Comparison of ENCODE assay signal across 9 cellular contexts in the genomic region with DNA sequence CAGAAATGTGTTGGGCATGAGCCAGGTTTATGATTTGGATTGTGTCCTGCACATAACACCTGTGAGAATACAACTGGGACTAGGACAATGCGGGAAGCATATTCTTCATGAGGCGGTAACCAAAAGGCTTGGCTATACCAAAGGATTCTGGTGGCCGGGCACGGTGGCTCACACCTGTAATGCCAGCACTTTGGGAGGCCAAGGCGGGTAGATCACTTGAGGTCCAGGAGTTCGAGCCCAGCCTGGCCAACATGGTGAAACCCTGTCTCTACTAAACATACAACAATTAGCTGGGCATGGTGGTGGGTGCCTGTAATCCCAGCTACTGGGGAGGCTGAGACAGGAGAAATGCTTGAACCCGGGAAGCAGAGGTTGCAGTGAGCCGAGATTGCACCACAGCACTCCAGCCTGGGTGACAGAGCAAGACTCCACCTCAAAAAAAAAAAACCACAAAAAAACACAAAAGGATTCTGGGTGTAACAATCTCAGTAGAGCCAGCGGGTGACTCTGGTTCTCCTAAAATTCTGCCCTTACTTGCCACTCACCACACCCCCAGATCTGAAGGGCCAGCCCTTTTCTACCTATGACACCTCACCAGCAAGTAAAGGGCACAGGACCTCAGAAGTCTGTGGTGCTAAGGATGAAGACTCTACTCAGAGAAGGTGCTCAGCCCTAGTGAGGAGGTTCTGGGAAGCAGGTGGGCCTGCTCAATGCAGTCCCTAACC. TPM values are rescaled to one million over a fixed set of nuclear protein-coding genes. Genes with fewer than 3 reads are reported as not detected.
A peak's percentile ranks its signal among the peaks of the same experiment; 100 is the strongest.
DNase-seq lines count a peak whose midpoint lies in the region; ATAC-seq, FAIRE-seq and TF ChIP-seq lines count a peak whose summit lies in the region.
"Not testable (repeated sequence)": the region's sequence is repeated elsewhere in the genome, so short reads cannot be mapped to it uniquely, and the experiment has no call there.
"Had no signal": no experiment of that assay in that cellular context is flagged by ENCODE, and none has a peak within 500 bp of the region (broad histone marks: within the 10 kb centered on the region; RNA-seq: fewer than 3 reads in every experiment).

No MANE protein-coding gene starts in this region.

- ATAC-seq in HCT116, gastrocnemius medialis: not testable (repeated sequence)

- not testable (repeated sequence) for H2AFZ ChIP-seq in HCT116 (ENCODE audit: low read depth, low read length, poor library complexity, severe bottlenecking); keratinocyte (ENCODE audit: control insufficient read depth, low read length)
- H2AFZ ChIP-seq in mammary epithelial cell (ENCODE audit: low read depth, low read length) = peak overlapping the region; percentile 1

- H3K9me1 ChIP-seq in keratinocyte (ENCODE audit: control insufficient read depth, extremely low read depth, insufficient read depth, low read length) = not testable (repeated sequence)

- not testable (repeated sequence) for H3K27ac ChIP-seq in HCT116 (ENCODE audit: low read depth, low read length); mammary epithelial cell (ENCODE audit: insufficient read depth, low read depth, low read length)
- H3K27ac ChIP-seq in RWPE1 (peak overlapping the region; percentile 82), esophagus (ENCODE audit: low read depth in 2 of 2, low read length in 1 of 2) (peak overlapping the region; percentile 86 to 88), keratinocyte (ENCODE audit: control insufficient read depth, insufficient read depth, low read length) (peak overlapping the region; percentile 90), gastrocnemius medialis (peak overlapping the region in 3 of 4 donors; percentile 2 to 93 (median 79)), vagina (peak overlapping the region; percentile 46)

- H3K4me3 ChIP-seq in HCT116 (replicated peaks in 1 of 2; ENCODE audit: low read depth in 1 of 2, low read length in 2 of 2); mammary epithelial cell (replicated peaks in 1 of 3; ENCODE audit: insufficient read depth in 1 of 3, low read depth in 2 of 3, low read length in 3 of 3); esophagus (ENCODE audit: low read depth in 1 of 2, low read length in 2 of 2); keratinocyte (ENCODE audit: control insufficient read depth in 2 of 3, extremely low read depth in 1 of 3, insufficient read depth in 2 of 3, low read depth in 1 of 3, low read length in 3 of 3); gastrocnemius medialis; vagina: not testable (repeated sequence)

- POLR2A ChIA-PET in HCT116 (lab: Charles Lee); RWPE1 (lab: Yijun Ruan, JAX; ENCODE audit: low non-redundant PET): not testable (repeated sequence)

- RAD21 ChIA-PET in HCT116 (lab: Charles Lee; ENCODE audit: low non-redundant PET in 1 of 2, low total read pairs in 2 of 2, uncharacterized antibody in 2 of 2, unreplicated experiment in 2 of 2) = not testable (repeated sequence)

- DNase-seq in HCT116 (ENCODE audit: low read depth, low spot score); RWPE1 (ENCODE audit: low spot score); mammary epithelial cell; keratinocyte (ENCODE audit: low read depth, low spot score); gastrocnemius medialis; vagina (ENCODE audit: extremely low spot score in 2 of 2): not testable (repeated sequence)

- H3K27me3 ChIP-seq in HCT116 (ENCODE audit: insufficient read depth, low read length); mammary epithelial cell (ENCODE audit: insufficient read depth, low read length); esophagus (ENCODE audit: control insufficient read depth in 1 of 2, insufficient read depth in 2 of 2, low read length in 2 of 2); keratinocyte (ENCODE audit: control insufficient read depth, extremely low read depth, insufficient read depth, low read length); gastrocnemius medialis; vagina: not testable (repeated sequence)

- H3K9me3 ChIP-seq in HCT116 (ENCODE audit: control insufficient read depth in 1 of 2, insufficient read depth in 1 of 2, low read depth in 1 of 2, low read length in 2 of 2); mammary epithelial cell (replicated peaks; ENCODE audit: insufficient read depth, low read length); esophagus (ENCODE audit: control insufficient read depth in 2 of 2, insufficient read depth in 1 of 2, low read depth in 1 of 2, low read length in 1 of 2); keratinocyte (ENCODE audit: control insufficient read depth, low read depth, low read length); gastrocnemius medialis; vagina: not testable (repeated sequence)

- H3K9ac ChIP-seq in HCT116 (ENCODE audit: low read length); mammary epithelial cell (ENCODE audit: insufficient read depth, low read length); keratinocyte (ENCODE audit: control insufficient read depth, extremely low read depth, insufficient read depth, low read length): not testable (repeated sequence)

- not testable (repeated sequence) for TF ChIP-seq RAD21 in HCT116 (IDR thresholded peaks at IDR 0.05; ENCODE audit: low read depth)

- dilution Hi-C loops in mammary epithelial cell (cut with HindIII; ENCODE audit: low sequenced_read_pairs); keratinocyte (cut with MboI; ENCODE audit: extremely low pct_ligation_motif_present, low sequenced_read_pairs): not testable (repeated sequence)

- CTCF ChIA-PET in HCT116 (lab: Charles Lee); RWPE1 (lab: Yijun Ruan, JAX); mammary epithelial cell (lab: Charles Lee; ENCODE audit: low non-redundant PET): not testable (repeated sequence)

- WGBS in mammary epithelial cell (ENCODE audit: low coverage, missing lambda C conversion rate) = 87% methylated on average over 9 of the region's 9 CpGs
- WGBS in esophagus, 2 donors = 83 to 85% methylated on average over 9 of the region's 9 CpGs

- BruUV-seq in HCT116 (replicated peaks; lab: Mats Ljungman, UMichigan) (TSS peak; percentile 17), mammary epithelial cell (replicated peaks; lab: Mats Ljungman, UMichigan) (TSS peak; percentile 22)

- FAIRE-seq in keratinocyte (lab: Jason Lieb, UNC) = not testable (repeated sequence)

- H3K36me3 ChIP-seq in HCT116 (ENCODE audit: control insufficient read depth in 1 of 2, insufficient read depth in 2 of 2, low read length in 2 of 2) = peaks cover 13 to 20% of the 10 kb centered on the region in 2 experiments
- peaks cover 12% of the 10 kb centered on the region for H3K36me3 ChIP-seq in mammary epithelial cell (ENCODE audit: insufficient read depth, low read length)
- H3K36me3 ChIP-seq in esophagus (ENCODE audit: control insufficient read depth in 2 of 2, insufficient read depth in 2 of 2, low read length in 1 of 2) = peaks cover 2 to 14% of the 10 kb centered on the region in 2 donors
- peaks cover 16 to 24% of the 10 kb centered on the region in 2 experiments for H3K36me3 ChIP-seq in keratinocyte (ENCODE audit: control insufficient read depth in 2 of 2, extremely low read depth in 1 of 2, insufficient read depth in 2 of 2, low read length in 2 of 2)
- peaks cover 0 to 32% of the 10 kb centered on the region in 2 donors for H3K36me3 ChIP-seq in gastrocnemius medialis
- H3K36me3 ChIP-seq in vagina = peaks cover 0 to 16% of the 10 kb centered on the region in 2 donors

- TF ChIP-seq CTCF in HCT116 (IDR thresholded peaks at IDR 0.05 in 2 of 3, conservative IDR thresholded peaks at IDR 0.05 in 1 of 3; ENCODE audit: borderline replicate concordance in 1 of 3, insufficient read depth in 1 of 3, low read depth in 2 of 3, low read length in 2 of 3); RWPE1 (conservative IDR thresholded peaks at IDR 0.05; ENCODE audit: low read depth); mammary epithelial cell (conservative IDR thresholded peaks at IDR 0.05 in 1 of 2, IDR thresholded peaks at IDR 0.05 in 1 of 2; ENCODE audit: extremely low read depth in 1 of 2, insufficient read depth in 1 of 2, low read depth in 1 of 2, low read length in 2 of 2); keratinocyte (optimal IDR thresholded peaks at IDR 0.05 in 1 of 3, IDR thresholded peaks at IDR 0.05 in 1 of 3, conservative IDR thresholded peaks at IDR 0.05 in 1 of 3; ENCODE audit: extremely low read depth in 1 of 3, insufficient read depth in 2 of 3, low read length in 3 of 3); gastrocnemius medialis (IDR thresholded peaks at IDR 0.05 in 4 of 5, conservative IDR thresholded peaks at IDR 0.05 in 1 of 5); vagina (IDR thresholded peaks at IDR 0.05): not testable (repeated sequence)

- not testable (repeated sequence) for H4K20me1 ChIP-seq in HCT116 (ENCODE audit: insufficient read depth); mammary epithelial cell (ENCODE audit: insufficient read depth, low read length); keratinocyte (ENCODE audit: control insufficient read depth, extremely low read depth, insufficient read depth, low read length)

- not testable (repeated sequence) for TF ChIP-seq POLR2A in HCT116 (IDR thresholded peaks at IDR 0.05; ENCODE audit: borderline replicate concordance, extremely low read depth, insufficient read depth, insufficient read length); gastrocnemius medialis (IDR thresholded peaks at IDR 0.05); vagina (IDR thresholded peaks at IDR 0.05)

- not testable (repeated sequence) for H3K79me2 ChIP-seq in HCT116 (ENCODE audit: insufficient read depth, low read length); mammary epithelial cell (ENCODE audit: insufficient read depth, low read length); keratinocyte (ENCODE audit: control insufficient read depth, insufficient read depth, low read length)

- H3K4me1 ChIP-seq in HCT116 (ENCODE audit: control insufficient read depth in 1 of 2, insufficient read depth in 2 of 2, low read length in 2 of 2) (peaks cover 2 to 20% of the 10 kb centered on the region in 2 experiments; a peak in 2 of 4 replicates), mammary epithelial cell (ENCODE audit: insufficient read depth, low read length) (peaks cover 32% of the 10 kb centered on the region), esophagus (ENCODE audit: control insufficient read depth in 2 of 2, insufficient read depth in 2 of 2, low read length in 1 of 2) (peaks cover 0 to 19% of the 10 kb centered on the region in 2 donors), keratinocyte (ENCODE audit: control insufficient read depth, extremely low read depth, insufficient read depth, low read length) (peaks cover 37% of the 10 kb centered on the region), gastrocnemius medialis (peaks cover 20 to 47% of the 10 kb centered on the region in 2 donors), vagina (peaks cover 29% of the 10 kb centered on the region)

- in situ Hi-C loops in mammary epithelial cell (cut with MboI; ENCODE audit: low sequenced_read_pairs in 2 of 2) = loop anchor here in 1 of 2 donors (5.0 kb wide), 1 partner anchor 62 kb away; no protein-coding TSS in a partner anchor
- in situ Hi-C loops in gastrocnemius medialis (cut with MboI; ENCODE audit: low sequenced_read_pairs in 4 of 4) = not testable (repeated sequence)

- intact Hi-C loops in HCT116 (cut with micrococcal nuclease); mammary epithelial cell (cut with micrococcal nuclease); vagina (cut with DNase I): not testable (repeated sequence)
- intact Hi-C loops in gastrocnemius medialis (cut with DNase I; ENCODE audit: low total_unique reads) = loop anchor here (5.0 kb wide), 1 partner anchor 57 kb away; the partner anchor contains the start of gene MESP2

- H3K4me2 ChIP-seq in HCT116 (ENCODE audit: low read length); mammary epithelial cell (ENCODE audit: insufficient read depth, low read depth, low read length): not testable (repeated sequence)
- peak overlapping the region; percentile 44 for H3K4me2 ChIP-seq in keratinocyte (ENCODE audit: control insufficient read depth, extremely low read depth, insufficient read depth, low read depth, low read length)

- H3K9me2 ChIP-seq in HCT116 (ENCODE audit: insufficient read depth) = not testable (repeated sequence)

RNA-seq across cellular contexts. Expression of gene ANPEP, which starts 20.0 kb away (rescaled TPM):
- total RNA-seq in HCT116 (2021; ENCODE audit: unreplicated experiment) (1.5 TPM), mammary epithelial cell (1 to 10 TPM; 4.3 to 5.9 TPM), gastrocnemius medialis (1 to 10 TPM; 3.4 to 7.6 (median 5.1) TPM), vagina (55.0 TPM)
- polyA plus RNA-seq in HCT116 (2012) = 0.26 and 0.29 TPM in 2 replicates
- polyA plus RNA-seq in mammary epithelial cell (1.5 TPM), esophagus (1 to 10 TPM; 1.2 to 1.4 TPM), keratinocyte (0.59 to 5.2 TPM (median 1.00 TPM) in 3 replicates)
- polyA minus RNA-seq in mammary epithelial cell (not detected), keratinocyte (2.0 to 11.6 TPM (median 2.6 TPM) in 3 replicates)
- 0.37 TPM for polyA plus RNA-seq in keratinocyte (2011; ENCODE audit: low read depth)
- polyA plus RNA-seq in keratinocyte (2011; cell fraction: cytosol; rRNA removed) = 0.44 and 0.65 TPM in 2 replicates
- polyA plus RNA-seq in keratinocyte (2011; cell fraction: nucleus; rRNA removed) = 2.4 and 2.7 TPM in 2 replicates
- polyA plus RNA-seq in keratinocyte (2012; ENCODE audit: low replicate concordance) = 0.20 and 3.4 TPM in 2 replicates
- polyA minus RNA-seq in keratinocyte (2011; cell fraction: cytosol; rRNA and poly(A)+ RNA removed) = 3.5 TPM
- 1.8 and 1.9 TPM in 2 replicates for polyA minus RNA-seq in keratinocyte (2011; cell fraction: nucleus; rRNA and poly(A)+ RNA removed)

RNA-seq across cellular contexts. Expression of gene MESP2, which starts 58.5 kb away (rescaled TPM):
- total RNA-seq in HCT116 (2021; ENCODE audit: unreplicated experiment) (0.20 TPM), mammary epithelial cell (under 1 TPM in 1 of 2 donors, not detected in 1; 0.31 TPM), gastrocnemius medialis (not detected), vagina (not detected)
- polyA plus RNA-seq in HCT116 (2012) = 0.09 and 0.51 TPM in 2 replicates
- polyA plus RNA-seq in mammary epithelial cell (0.10 TPM), esophagus (under 1 TPM; 0.56 to 0.75 TPM), keratinocyte (0.16 to 0.39 TPM (median 0.22 TPM) in 3 replicates)
- polyA minus RNA-seq in mammary epithelial cell (not detected), keratinocyte (not detected in 3 replicates)
- polyA plus RNA-seq in keratinocyte (2011; ENCODE audit: low read depth) = not detected
- 0.22 and 0.23 TPM in 2 replicates for polyA plus RNA-seq in keratinocyte (2011; cell fraction: cytosol; rRNA removed)
- polyA plus RNA-seq in keratinocyte (2011; cell fraction: nucleus; rRNA removed) = 0.15 and 0.37 TPM in 2 replicates
- 0.34 and 0.71 TPM in 2 replicates for polyA plus RNA-seq in keratinocyte (2012; ENCODE audit: low replicate concordance)
- polyA minus RNA-seq in keratinocyte (2011; cell fraction: cytosol; rRNA and poly(A)+ RNA removed) = not detected
- not detected in 2 replicates for polyA minus RNA-seq in keratinocyte (2011; cell fraction: nucleus; rRNA and poly(A)+ RNA removed)
- total RNA-seq: CD4-positive, CD25-positive, alpha-beta regulatory T cell; HepG2 had no signal
- polyA plus RNA-seq: CD4-positive, CD25-positive, alpha-beta regulatory T cell; HepG2 had no signal

RNA-seq across cellular contexts. Expression of gene AP3S2, which starts 59.2 kb away (rescaled TPM):
- 23.3 TPM for total RNA-seq in HCT116 (2021; ENCODE audit: unreplicated experiment)
- 10.8 and 15.9 TPM in 2 replicates for polyA plus RNA-seq in HCT116 (2012)
- total RNA-seq in mammary epithelial cell = 10 to 100 TPM; 34.6 to 53.0 TPM
- polyA plus RNA-seq in mammary epithelial cell = 22.3 TPM
- polyA minus RNA-seq in mammary epithelial cell = 28.9 TPM
- 10 to 100 TPM in 1 of 2 donors, 1 to 10 TPM in 1; 6.0 to 11.6 TPM for polyA plus RNA-seq in esophagus
- 22.9 to 39.2 TPM (median 34.6 TPM) in 3 replicates for polyA plus RNA-seq in keratinocyte
- polyA plus RNA-seq in keratinocyte (2011; ENCODE audit: low read depth) = 27.6 TPM
- polyA plus RNA-seq in keratinocyte (2011; cell fraction: cytosol; rRNA removed) = 23.1 and 30.5 TPM in 2 replicates
- polyA plus RNA-seq in keratinocyte (2011; cell fraction: nucleus; rRNA removed) = 18.4 and 19.9 TPM in 2 replicates
- polyA plus RNA-seq in keratinocyte (2012; ENCODE audit: low replicate concordance) = 22.9 and 30.3 TPM in 2 replicates
- polyA minus RNA-seq in keratinocyte = 15.8 to 64.5 TPM (median 41.5 TPM) in 3 replicates
- polyA minus RNA-seq in keratinocyte (2011; cell fraction: cytosol; rRNA and poly(A)+ RNA removed) = 22.1 TPM
- 21.5 and 39.3 TPM in 2 replicates for polyA minus RNA-seq in keratinocyte (2011; cell fraction: nucleus; rRNA and poly(A)+ RNA removed)
- 10 to 100 TPM; 48.4 to 82.6 (median 71.3) TPM for total RNA-seq in gastrocnemius medialis
- total RNA-seq in vagina = 39.5 TPM
